In the genomic region with DNA sequence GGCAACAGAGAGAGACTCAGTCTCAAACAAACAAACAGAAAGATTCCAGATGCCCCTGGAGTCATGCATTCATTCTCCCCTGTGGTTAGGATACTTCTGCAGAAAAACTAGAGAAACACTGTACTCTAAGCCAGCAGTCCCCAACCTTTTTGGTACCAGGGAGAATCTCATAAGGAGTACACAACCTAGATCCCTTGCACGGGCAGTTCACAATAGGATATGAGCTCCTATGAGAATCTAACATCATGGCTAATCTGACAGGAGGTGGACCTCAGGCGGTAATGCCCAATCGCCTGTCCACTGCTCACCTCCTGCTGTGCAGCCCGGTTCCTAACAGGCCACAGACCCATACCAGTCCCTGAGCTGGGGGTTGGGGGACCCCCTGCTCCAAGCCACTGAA, we compare ENCODE assay signal across 28 cellular contexts.
"Had no signal": no experiment of that assay in that cellular context is flagged by ENCODE, and none has a peak within 500 bp of the region (broad histone marks: within the 10 kb centered on the region; RNA-seq: fewer than 3 reads in every experiment).

No MANE protein-coding gene starts in this region.

- H3K27me3 Mint-ChIP-seq: activated T-helper 17 cell treated with anti-CD3 and anti-CD28 coated beads, Interleukin-2, amount 50 U/mL, for 72 hours; brain; naive thymus-derived CD8-positive, alpha-beta T cell; stimulated activated naive CD8-positive, alpha-beta T cell treated with anti-CD3 and anti-CD28 coated beads, Interleukin-15, amount 100 ng/mL, for 72 hours had no signal

- H3K4me3 ChIP-seq: ascending aorta, cardiac muscle cell, heart left ventricle, upper lobe of left lung, vagina had no signal

- H3K9me3 ChIP-seq: ascending aorta, heart left ventricle, upper lobe of left lung, vagina had no signal

- ATAC-seq: activated CD4-positive, CD25-positive, alpha-beta regulatory T cell treated with anti-CD3 and anti-CD28 coated beads, Interleukin-2, amount 50 U/mL, for 24 hours; activated naive CD4-positive, alpha-beta T cell treated with anti-CD3 and anti-CD28 coated beads, Interleukin-2, amount 50 U/mL, for 72 hours; activated T-cell treated with anti-CD3 and anti-CD28 coated beads, Interleukin-2, amount 50 U/mL, for 4 hours; activated T-helper 17 cell treated with anti-CD3 and anti-CD28 coated beads, Interleukin-2, amount 50 U/mL, for 72 hours; esophagus mucosa; naive thymus-derived CD8-positive, alpha-beta T cell; stimulated activated effector memory CD8-positive, alpha-beta T cell treated with anti-CD3 and anti-CD28 coated beads, Interleukin-12 subunit alpha, Interleukin-12 subunit beta, amount 100 ng/mL, for 72 hours; stimulated activated naive CD8-positive, alpha-beta T cell treated with anti-CD3 and anti-CD28 coated beads, Interleukin-15, amount 100 ng/mL, for 72 hours had no signal

- FAIRE-seq: kidney had no signal

- H3K9me3 Mint-ChIP-seq: activated naive CD4-positive, alpha-beta T cell treated with anti-CD3 and anti-CD28 coated beads, Interleukin-2, amount 50 U/mL, for 72 hours; activated T-cell treated with anti-CD3 and anti-CD28 coated beads, Interleukin-2, amount 50 U/mL, for 4 hours; activated T-helper 17 cell treated with anti-CD3 and anti-CD28 coated beads, Interleukin-2, amount 50 U/mL, for 72 hours; brain; immature natural killer cell; naive thymus-derived CD8-positive, alpha-beta T cell; neural crest cell; stimulated activated effector memory CD8-positive, alpha-beta T cell treated with anti-CD3 and anti-CD28 coated beads, Interleukin-12 subunit alpha, Interleukin-12 subunit beta, amount 100 ng/mL, for 72 hours; stimulated activated naive CD8-positive, alpha-beta T cell treated with anti-CD3 and anti-CD28 coated beads, Interleukin-15, amount 100 ng/mL, for 72 hours had no signal

- DNase-seq: activated CD4-positive, alpha-beta T cell treated with anti-CD3 and anti-CD28 coated beads for 48 hours; activated CD4-positive, alpha-beta T cell treated with anti-CD3 and anti-CD28 coated beads, Interleukin-2, amount 50 U/mL, for 48 hours; activated gamma-delta T cell treated with Interleukin-2 at 50 U/mL for 16 hours; activated T-cell treated with anti-CD3 and anti-CD28 coated beads, Interleukin-2, amount 50 U/mL, for 4 hours; cortex of kidney; foreskin fibroblast; heart left ventricle; hypothalamus; immature natural killer cell; kidney; naive thymus-derived CD8-positive, alpha-beta T cell; occipital lobe; right cardiac atrium; stimulated activated CD4-positive, alpha-beta T cell treated with anti-CD3 and anti-CD28 coated beads, Interleukin-12 subunit alpha, Interleukin-12 subunit beta, amount 100 ng/mL, for 4 hours; stimulated activated CD4-positive, alpha-beta T cell treated with anti-CD3 and anti-CD28 coated beads, Interleukin-4, amount 100 ng/mL, for 24 hours; stimulated activated naive CD8-positive, alpha-beta T cell treated with anti-CD3 and anti-CD28 coated beads, Interleukin-15, amount 100 ng/mL, for 72 hours; substantia nigra; upper lobe of left lung had no signal

- H3K4me3 Mint-ChIP-seq: activated T-cell treated with anti-CD3 and anti-CD28 coated beads, Interleukin-2, amount 50 U/mL, for 4 hours; activated T-helper 17 cell treated with anti-CD3 and anti-CD28 coated beads, Interleukin-2, amount 50 U/mL, for 72 hours; brain; immature natural killer cell; neural crest cell; stimulated activated effector memory CD8-positive, alpha-beta T cell treated with anti-CD3 and anti-CD28 coated beads, Interleukin-12 subunit alpha, Interleukin-12 subunit beta, amount 100 ng/mL, for 72 hours; stimulated activated naive CD8-positive, alpha-beta T cell treated with anti-CD3 and anti-CD28 coated beads, Interleukin-15, amount 100 ng/mL, for 72 hours had no signal

- H3K27ac ChIP-seq: ascending aorta, cardiac muscle cell, heart left ventricle, upper lobe of left lung, vagina had no signal

- H3K27ac Mint-ChIP-seq: activated naive CD4-positive, alpha-beta T cell treated with anti-CD3 and anti-CD28 coated beads, Interleukin-2, amount 50 U/mL, for 72 hours; stimulated activated effector memory CD8-positive, alpha-beta T cell treated with anti-CD3 and anti-CD28 coated beads, Interleukin-12 subunit alpha, Interleukin-12 subunit beta, amount 100 ng/mL, for 72 hours; stimulated activated naive CD8-positive, alpha-beta T cell treated with anti-CD3 and anti-CD28 coated beads, Interleukin-15, amount 100 ng/mL, for 72 hours had no signal

- H3K27me3 ChIP-seq: ascending aorta, cardiac muscle cell, heart left ventricle, upper lobe of left lung, vagina had no signal
